17 cellular contexts compared by ENCODE assay signal in the genomic region with DNA sequence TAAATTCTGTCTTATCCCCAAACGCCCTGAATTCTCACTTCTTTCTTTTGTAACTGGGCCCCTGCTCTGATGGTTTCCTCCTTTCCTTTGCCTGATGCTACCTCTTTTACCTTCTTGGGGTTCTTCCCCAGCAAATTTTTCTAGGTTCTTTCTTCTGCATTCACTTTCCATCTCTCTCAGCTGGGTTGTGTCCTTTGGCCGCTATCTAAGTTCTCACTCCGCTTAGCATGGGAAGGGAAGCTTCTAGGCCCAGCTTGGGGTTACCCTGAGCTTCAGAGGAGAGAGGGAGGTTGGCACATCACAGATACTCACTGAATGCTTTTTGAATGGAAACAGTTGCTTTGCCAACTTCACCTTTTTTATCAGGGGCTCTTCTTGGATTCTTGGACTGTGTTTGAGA. TPM values are rescaled to one million over a fixed set of nuclear protein-coding genes. Genes with fewer than 3 reads are reported as not detected.
A peak's percentile ranks its signal among the peaks of the same experiment; 100 is the strongest.
DNase-seq lines count a peak whose midpoint lies in the region; ATAC-seq and TF ChIP-seq lines count a peak whose summit lies in the region.
"Had no signal": no experiment of that assay in that cellular context is flagged by ENCODE, and none has a peak within 500 bp of the region (broad histone marks: within the 10 kb centered on the region; RNA-seq: fewer than 3 reads in every experiment).

No MANE protein-coding gene starts in this region.

- TF ChIP-seq CTCF in cardiac muscle cell (IDR thresholded peaks at IDR 0.05; ENCODE audit: low read depth, low read length) (no peak), WERI-Rb-1 (IDR thresholded peaks at IDR 0.05; ENCODE audit: low read depth, low read length) (no peak)

- peak overlapping the region; percentile 89 for H3K27ac ChIP-seq in cardiac muscle cell
- H3K27ac ChIP-seq in WERI-Rb-1: no peak overlapping the region
- H3K27ac ChIP-seq: 22Rv1, GM23248 had no signal

- H3K9me3 Mint-ChIP-seq in stimulated activated memory B cell treated with anti-CD40 and anti-IgM and Interleukin-4, amounts not matched to agents 10 μg/mL and 1 μg/mL and 100 μg/mL, for 72 hours: no peaks in the 10 kb centered on the region
- H3K9me3 Mint-ChIP-seq: CD8-positive, alpha-beta T cell had no signal

- H3K27ac Mint-ChIP-seq in stimulated activated memory B cell treated with anti-CD40 and anti-IgM and Interleukin-4, amounts not matched to agents 10 μg/mL and 1 μg/mL and 100 μg/mL, for 72 hours: no peak overlapping the region
- H3K27ac Mint-ChIP-seq: CD14-positive monocyte; CD8-positive, alpha-beta T cell had no signal

- peaks cover 57% of the 10 kb centered on the region for H3K4me1 ChIP-seq in cardiac muscle cell (ENCODE audit: low read depth)

- H3K27me3 ChIP-seq in cardiac muscle cell (no peaks in the 10 kb centered on the region), WERI-Rb-1 (ENCODE audit: insufficient read depth, low read depth, severe bottlenecking) (peaks cover 95% of the 10 kb centered on the region)

- H3K27me3 Mint-ChIP-seq in stimulated activated memory B cell treated with anti-CD40 and anti-IgM and Interleukin-4, amounts not matched to agents 10 μg/mL and 1 μg/mL and 100 μg/mL, for 72 hours: peaks cover 6% of the 10 kb centered on the region

- no peak overlapping the region for H3K4me3 Mint-ChIP-seq in stimulated activated memory B cell treated with anti-CD40 and anti-IgM and Interleukin-4, amounts not matched to agents 10 μg/mL and 1 μg/mL and 100 μg/mL, for 72 hours
- H3K4me3 Mint-ChIP-seq: CD14-positive monocyte; CD8-positive, alpha-beta T cell had no signal

- DNase-seq in cardiac muscle cell (ENCODE audit: low read depth in 1 of 2, low spot score in 1 of 2) (no peak), cardiac septum (ENCODE audit: low spot score) (no peak), DMS 273 (lab: John Stamatoyannopoulos, UW; ENCODE audit: unreplicated experiment) (no peak), medulla oblongata (ENCODE audit: extremely low spot score) (no peak), WERI-Rb-1 (no peak)
- DNase-seq: CD8-positive, alpha-beta T cell; COR-L47; DMS53; GF-D8; GM23248 had no signal

- H3K9me3 ChIP-seq in cardiac muscle cell (ENCODE audit: low read depth) (no peaks in the 10 kb centered on the region), WERI-Rb-1 (ENCODE audit: severe bottlenecking) (no peaks in the 10 kb centered on the region)

- H3K36me3 ChIP-seq in cardiac muscle cell (no peaks in the 10 kb centered on the region), WERI-Rb-1 (no peaks in the 10 kb centered on the region)

- H3K4me3 ChIP-seq in cardiac muscle cell (no peak overlapping the region), WERI-Rb-1 (ENCODE audit: low read depth, low read length) (no peak overlapping the region)
- H3K4me3 ChIP-seq: GM23248 had no signal

- intact Hi-C loops in cardiac septum (cut with DNase I): no loop called here

- H3K4me1 Mint-ChIP-seq in stimulated activated memory B cell treated with anti-CD40 and anti-IgM and Interleukin-4, amounts not matched to agents 10 μg/mL and 1 μg/mL and 100 μg/mL, for 72 hours: no peaks in the 10 kb centered on the region
- H3K4me1 Mint-ChIP-seq: CD14-positive monocyte had no signal

- peak; percentile 52 for ATAC-seq in GM18502 (IDR thresholded peaks at IDR 0.05; ENCODE audit: poor library complexity, unreplicated experiment)
- ATAC-seq in HG03442 (IDR thresholded peaks at IDR 0.05; ENCODE audit: unreplicated experiment): peak; percentile 58
- ATAC-seq in stimulated activated memory B cell treated with anti-CD40 and anti-IgM and Interleukin-4, amounts not matched to agents 10 μg/mL and 1 μg/mL and 100 μg/mL, for 72 hours: peak; percentile 40
- ATAC-seq: CD8-positive, alpha-beta T cell; HCT116 had no signal

- no peaks in the 10 kb centered on the region for H3K36me3 Mint-ChIP-seq in stimulated activated memory B cell treated with anti-CD40 and anti-IgM and Interleukin-4, amounts not matched to agents 10 μg/mL and 1 μg/mL and 100 μg/mL, for 72 hours
- H3K36me3 Mint-ChIP-seq: CD14-positive monocyte; CD8-positive, alpha-beta T cell had no signal

RNA-seq across cellular contexts. Expression of a gene that starts 17.0 kb away (rescaled TPM):
- total RNA-seq in cardiac muscle cell: 94.7 and 121 TPM in 2 replicates
- polyA plus RNA-seq in cardiac muscle cell: 55.1 and 71.7 TPM in 2 replicates
- total RNA-seq in cardiac septum: 165 TPM
- total RNA-seq: CD8-positive, alpha-beta T cell; HT-29 had no signal
- polyA plus RNA-seq: CD14-positive monocyte had no signal
